Comparison of ENCODE assay signal across 1 cellular context in the genomic region with DNA sequence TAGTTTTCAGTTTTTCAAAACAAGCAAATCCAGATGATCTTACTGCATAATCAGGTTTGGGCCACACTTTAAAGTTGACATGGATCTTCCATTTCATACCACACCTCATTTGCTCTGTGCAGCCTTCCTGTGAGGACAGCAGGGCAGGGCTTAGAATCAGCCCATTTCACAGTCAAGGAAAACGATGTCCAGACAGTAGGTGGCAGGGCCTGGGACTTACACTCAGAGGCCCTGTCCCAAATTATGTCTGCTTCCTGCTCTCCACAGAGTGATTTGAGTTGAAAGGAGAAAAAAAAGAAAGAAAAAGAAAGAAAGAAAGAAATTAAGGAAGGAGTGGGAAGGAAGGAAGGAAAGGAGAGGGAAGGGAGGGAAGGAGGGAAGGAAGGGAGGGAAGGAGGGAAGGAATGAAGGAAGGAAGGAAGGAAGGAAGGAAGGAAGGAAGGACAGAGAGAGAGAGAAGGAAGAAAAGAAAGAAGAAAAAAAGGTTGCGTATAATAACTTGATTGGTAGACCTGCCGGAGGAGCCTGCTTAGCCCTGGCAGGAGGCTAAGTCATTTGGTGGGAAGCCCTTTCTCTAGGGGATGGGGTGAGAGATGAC.
TF ChIP-seq lines count a peak whose summit lies in the region.

No MANE protein-coding gene starts in this region.

TF ChIP-seq in K562, 482 proteins besides CTCF, POLR2A, EP300 and RAD21 (continued from another document):
- TF ChIP-seq, protein P1, sequence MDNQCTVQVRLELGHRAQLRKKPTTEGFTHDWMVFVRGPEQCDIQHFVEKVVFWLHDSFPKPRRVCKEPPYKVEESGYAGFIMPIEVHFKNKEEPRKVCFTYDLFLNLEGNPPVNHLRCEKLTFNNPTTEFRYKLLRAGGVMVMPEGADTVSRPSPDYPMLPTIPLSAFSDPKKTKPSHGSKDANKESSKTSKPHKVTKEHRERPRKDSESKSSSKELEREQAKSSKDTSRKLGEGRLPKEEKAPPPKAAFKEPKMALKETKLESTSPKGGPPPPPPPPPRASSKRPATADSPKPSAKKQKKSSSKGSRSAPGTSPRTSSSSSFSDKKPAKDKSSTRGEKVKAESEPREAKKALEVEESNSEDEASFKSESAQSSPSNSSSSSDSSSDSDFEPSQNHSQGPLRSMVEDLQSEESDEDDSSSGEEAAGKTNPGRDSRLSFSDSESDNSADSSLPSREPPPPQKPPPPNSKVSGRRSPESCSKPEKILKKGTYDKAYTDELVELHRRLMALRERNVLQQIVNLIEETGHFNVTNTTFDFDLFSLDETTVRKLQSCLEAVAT (IDR thresholded peaks at IDR 0.05) = peak in 1 of 2 experiments; percentile 71; a peak in 1 of 4 replicates
- TF ChIP-seq, protein P2, sequence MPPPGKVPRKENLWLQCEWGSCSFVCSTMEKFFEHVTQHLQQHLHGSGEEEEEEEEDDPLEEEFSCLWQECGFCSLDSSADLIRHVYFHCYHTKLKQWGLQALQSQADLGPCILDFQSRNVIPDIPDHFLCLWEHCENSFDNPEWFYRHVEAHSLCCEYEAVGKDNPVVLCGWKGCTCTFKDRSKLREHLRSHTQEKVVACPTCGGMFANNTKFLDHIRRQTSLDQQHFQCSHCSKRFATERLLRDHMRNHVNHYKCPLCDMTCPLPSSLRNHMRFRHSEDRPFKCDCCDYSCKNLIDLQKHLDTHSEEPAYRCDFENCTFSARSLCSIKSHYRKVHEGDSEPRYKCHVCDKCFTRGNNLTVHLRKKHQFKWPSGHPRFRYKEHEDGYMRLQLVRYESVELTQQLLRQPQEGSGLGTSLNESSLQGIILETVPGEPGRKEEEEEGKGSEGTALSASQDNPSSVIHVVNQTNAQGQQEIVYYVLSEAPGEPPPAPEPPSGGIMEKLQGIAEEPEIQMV (tag; conservative IDR thresholded peaks at IDR 0.05; ENCODE audit: low read depth) = peak; percentile 38; the same call in 1 of the 2 replicates
- TF ChIP-seq MTA1 (IDR thresholded peaks at IDR 0.05; ENCODE audit: borderline replicate concordance) (0 out of 2 replicates have a peak, but pooled peaks have one; percentile 27), ZNF695 (CRISPR knock-in tag; IDR thresholded peaks at IDR 0.05) (no peak), KAT2B (IDR thresholded peaks at IDR 0.05; ENCODE audit: low read depth, low read length) (no peak), SREBF2 (CRISPR knock-in tag; IDR thresholded peaks at IDR 0.05) (no peak), MTA3 (IDR thresholded peaks at IDR 0.05; ENCODE audit: borderline replicate concordance) (no peak), NKRF (IDR thresholded peaks at IDR 0.05; ENCODE audit: borderline replicate concordance) (0 out of 2 replicates have a peak, but pooled peaks have one; percentile 15), EHMT2 (IDR thresholded peaks at IDR 0.05) (0 out of 2 replicates have a peak, but pooled peaks have one; percentile 41), CC2D1A (IDR thresholded peaks at IDR 0.05) (peak; percentile 38; the same call in 1 of the 2 replicates), SLC30A9 (CRISPR knock-in tag; IDR thresholded peaks at IDR 0.05) (no peak), SMARCA5 (IDR thresholded peaks at IDR 0.05) (0 out of 2 replicates have a peak, but pooled peaks have one; percentile 15), ASH1L (IDR thresholded peaks at IDR 0.05; ENCODE audit: borderline replicate concordance, low read depth, partially characterized antibody) (peak; percentile 51), YBX1 (IDR thresholded peaks at IDR 0.05) (0 out of 2 replicates have a peak, but pooled peaks have one; percentile 78), ZFP1 (CRISPR knock-in tag; IDR thresholded peaks at IDR 0.05) (no peak), BCLAF1 (IDR thresholded peaks at IDR 0.05; ENCODE audit: borderline replicate concordance in 1 of 2, control insufficient read depth in 1 of 2, low read depth in 2 of 2, low read length in 1 of 2) (0 out of 4 replicates have a peak, but pooled peaks of 1 of the 2 experiments have one; percentile 12)
- TF ChIP-seq, protein P3, sequence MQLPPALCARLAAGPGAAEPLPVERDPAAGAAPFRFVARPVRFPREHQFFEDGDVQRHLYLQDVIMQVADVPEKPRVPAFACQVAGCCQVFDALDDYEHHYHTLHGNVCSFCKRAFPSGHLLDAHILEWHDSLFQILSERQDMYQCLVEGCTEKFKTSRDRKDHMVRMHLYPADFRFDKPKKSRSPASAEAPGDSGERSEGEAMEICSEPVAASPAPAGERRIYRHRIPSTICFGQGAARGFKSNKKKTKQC (CRISPR knock-in tag; IDR thresholded peaks at IDR 0.05) = no peak
